In the genomic region with DNA sequence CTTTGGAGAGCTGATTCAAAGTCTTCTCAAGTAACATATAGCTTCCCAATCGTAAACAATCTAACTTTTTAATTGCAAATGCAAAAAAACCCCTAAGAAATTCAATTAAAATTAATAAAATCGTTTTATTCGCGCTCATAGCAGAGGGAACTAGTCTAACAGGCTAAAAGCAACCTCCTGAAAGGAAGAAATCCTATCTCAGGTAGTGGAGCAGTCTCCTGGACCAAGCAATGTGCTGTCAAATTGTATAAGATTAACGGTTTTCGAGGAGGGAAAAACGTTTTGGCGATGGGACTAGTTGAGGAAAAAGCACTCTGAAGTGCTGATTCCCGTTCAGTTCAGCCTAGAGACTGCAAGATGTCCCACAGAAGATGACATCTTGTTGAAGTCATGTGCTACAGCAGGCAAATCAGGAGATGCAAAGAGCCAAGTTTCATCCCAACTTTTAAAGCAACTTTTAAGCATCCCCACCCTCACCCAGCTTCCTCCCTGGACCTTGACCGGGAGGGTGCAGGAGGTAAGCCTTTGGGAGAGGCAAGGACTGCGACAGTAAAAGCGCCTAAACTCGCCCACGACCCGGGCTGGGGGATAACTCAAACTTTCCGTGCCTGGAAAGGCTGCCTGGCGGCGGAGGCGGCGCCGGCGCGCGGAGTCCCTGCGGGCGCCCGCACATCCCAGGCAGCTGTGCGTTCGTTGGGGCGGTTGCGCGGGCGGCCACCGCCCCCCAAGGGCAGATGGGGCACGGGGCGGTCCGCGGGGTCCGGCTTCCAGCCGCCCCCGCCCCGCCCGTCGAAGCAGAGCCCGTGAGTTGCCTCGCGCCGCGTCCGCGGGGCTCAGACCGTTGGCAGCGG, we compare ENCODE assay signal across 8 cellular contexts. TPM values are rescaled to one million over a fixed set of nuclear protein-coding genes. Genes with fewer than 3 reads are reported as not detected.
DNase-seq lines count a peak whose midpoint lies in the region; ATAC-seq, FAIRE-seq and TF ChIP-seq lines count a peak whose summit lies in the region.

No MANE protein-coding gene starts in this region.

- peak; percentile 91 for FAIRE-seq in GM19239 (lab: Jason Lieb, UNC)

- H3K9me3 ChIP-seq in mucosa of descending colon, result no peaks in the 10 kb centered on the region

- peak overlapping the region; percentile 32 for H3K4me3 ChIP-seq in mucosa of descending colon

- peaks cover 10% of the 10 kb centered on the region for H3K36me3 Mint-ChIP-seq in effector memory CD8-positive, alpha-beta T cell (ENCODE audit: insufficient read depth)

- peak; percentile 42 for DNase-seq in AG08395 (ENCODE audit: low spot score)
- no peak for DNase-seq in GM19239 (ENCODE audit: insufficient read length, low spot score)
- DNase-seq in activated CD4-positive, alpha-beta T cell treated with anti-CD3 and anti-CD28 coated beads for 1 hour, result peak; percentile 38
- DNase-seq in effector memory CD8-positive, alpha-beta T cell, result no peak
- peak in 1 of 3 donors; percentile 22 for DNase-seq in mucosa of descending colon
- DNase-seq in stimulated activated naive CD4-positive, alpha-beta T cell treated with Interleukin-2 at 50 U/mL for 16 hours (lab: John Stamatoyannopoulos, UW), result peak; percentile 26
- DNase-seq in G401 (ENCODE audit: low spot score), result no peak

- H3K36me3 ChIP-seq in mucosa of descending colon (ENCODE audit: low read depth), result no peaks in the 10 kb centered on the region

- H3K4me1 ChIP-seq in mucosa of descending colon (ENCODE audit: low read depth), result no peaks in the 10 kb centered on the region

- ATAC-seq in HG03280 (IDR thresholded peaks at IDR 0.05; ENCODE audit: unreplicated experiment) (peak; percentile 28), mucosa of descending colon (peak; percentile 54)
- peak; percentile 31 for ATAC-seq in effector memory CD8-positive, alpha-beta T cell (replicated peaks)

- in situ Hi-C loops in G401 (cut with HindIII; ENCODE audit: low sequenced_read_pairs), result no loop called here

- intact Hi-C loops in mucosa of descending colon (cut with DNase I, micrococcal nuclease), result no loop called here

- no peak for TF ChIP-seq CTCF in mucosa of descending colon (IDR thresholded peaks at IDR 0.05)

- H3K27ac Mint-ChIP-seq in effector memory CD8-positive, alpha-beta T cell, result no peak overlapping the region

- peaks cover 3 to 4% of the 10 kb centered on the region in 2 donors for H3K4me1 Mint-ChIP-seq in effector memory CD8-positive, alpha-beta T cell (ENCODE audit: low read depth in 2 of 2)

- no peaks in the 10 kb centered on the region for H3K27me3 Mint-ChIP-seq in effector memory CD8-positive, alpha-beta T cell

- no peaks in the 10 kb centered on the region for H3K9me3 Mint-ChIP-seq in effector memory CD8-positive, alpha-beta T cell

- H3K4me3 Mint-ChIP-seq in effector memory CD8-positive, alpha-beta T cell, result peak overlapping the region; percentile 73

RNA-seq across cellular contexts. Expression of a gene that starts 0.8 kb away (rescaled TPM):
- total RNA-seq in mucosa of descending colon, result 10 to 100 TPM in 1 of 3 donors, 1 to 10 TPM in 2; 2.8 to 11.1 (median 4.4) TPM
- 9.0 and 12.9 TPM in 2 replicates for total RNA-seq in G401 (2014; rRNA removed; shearing (Covaris generic))

RNA-seq across cellular contexts. Expression of a gene that starts 50.3 kb away (rescaled TPM):
- under 1 TPM in 2 of 3 donors, not detected in 1; 0.03 TPM for total RNA-seq in mucosa of descending colon
- total RNA-seq in G401 (2014; rRNA removed; shearing (Covaris generic)), result not detected in 2 replicates

Comparison
In these comparisons a context has a peak if more than half of its experiments do, and no peak if none do; other contexts are left out.
1. DNase-seq: peak in AG08395 (single experiment), activated CD4-positive, alpha-beta T cell treated with anti-CD3 and anti-CD28 coated beads for 1 hour (single experiment) and stimulated activated naive CD4-positive, alpha-beta T cell treated with Interleukin-2 at 50 U/mL for 16 hours (single experiment); none in GM19239 (single experiment), effector memory CD8-positive, alpha-beta T cell (0 of 3) and G401 (single experiment).
2. Peak in every context shown above with its lines, with median percentiles within 50 percentile points of each other: ATAC-seq.